ENCODE assay signal across 10 cellular contexts in the genomic region with DNA sequence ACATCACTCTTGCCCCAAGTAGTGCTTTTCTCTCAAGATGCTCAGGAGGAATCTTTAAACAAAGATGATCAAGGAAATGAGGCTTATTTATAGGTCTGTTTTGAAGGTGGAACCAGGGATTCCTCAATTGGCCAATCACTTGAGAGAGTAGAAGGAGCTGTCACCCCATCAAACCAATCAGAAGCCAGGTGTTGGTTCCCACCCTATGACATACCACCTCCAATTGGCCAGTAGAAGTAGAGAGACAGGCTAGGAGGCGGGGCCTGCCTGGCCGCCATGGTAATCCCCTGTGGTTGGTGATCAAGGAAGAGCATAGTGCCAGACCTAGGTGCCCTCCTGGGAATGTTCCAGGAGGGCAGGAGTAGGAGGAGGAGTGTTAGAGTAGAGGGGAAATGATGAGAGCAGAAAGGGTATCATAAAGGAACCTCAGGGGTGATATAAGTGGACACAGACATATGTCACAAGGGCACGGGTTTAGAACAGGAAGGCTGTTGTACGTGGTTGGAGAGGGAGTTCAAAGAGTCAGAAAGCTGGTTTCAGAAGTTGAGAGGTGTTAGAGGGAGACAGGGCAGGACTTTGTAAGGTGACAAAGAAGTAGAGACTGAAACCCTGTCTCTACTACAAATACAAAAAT. TPM values are rescaled to one million over a fixed set of nuclear protein-coding genes. Genes with fewer than 3 reads are reported as not detected.
A peak's percentile ranks its signal among the peaks of the same experiment; 100 is the strongest.
DNase-seq lines count a peak whose midpoint lies in the region; ATAC-seq and TF ChIP-seq lines count a peak whose summit lies in the region.
"Had no signal": no experiment of that assay in that cellular context is flagged by ENCODE, and none has a peak within 500 bp of the region (broad histone marks: within the 10 kb centered on the region; RNA-seq: fewer than 3 reads in every experiment).

No MANE protein-coding gene starts in this region.

- no peak for ATAC-seq in left cardiac atrium

- no peak for TF ChIP-seq CTCF in fibroblast of mammary gland (conservative IDR thresholded peaks at IDR 0.05; ENCODE audit: control insufficient read depth, insufficient read depth, low read depth, low read length)
- TF ChIP-seq CTCF in dorsolateral prefrontal cortex (IDR thresholded peaks at IDR 0.05 in 54 of 56, conservative IDR thresholded peaks at IDR 0.05 in 2 of 56; ENCODE audit: low read depth in 1 of 56, partially characterized antibody in 56 of 56): no peak
- no peak for TF ChIP-seq CTCF in neural progenitor cell (IDR thresholded peaks at IDR 0.05)

- H3K27me3 ChIP-seq in dorsolateral prefrontal cortex (peaks cover 0 to 11% (median 0%) of the 10 kb centered on the region in 45 donors), neural progenitor cell (peaks cover 15% of the 10 kb centered on the region)
- H3K27me3 ChIP-seq: ovary had no signal

- H2AFZ ChIP-seq in neural progenitor cell (replicated peaks): no peak overlapping the region

- intact Hi-C loops in left cardiac atrium (cut with DNase I) (no loop called here), dorsolateral prefrontal cortex (cut with DNase I) (loop anchor here in 1 of 2 donors (10.0 kb wide), 1 partner anchor 82 kb away; a partner anchor contains a TSS)

- no peaks in the 10 kb centered on the region for H3K36me3 Mint-ChIP-seq in neural progenitor cell

- DNase-seq in EH (ENCODE audit: low read depth) (peak; percentile 32), GM19238 (ENCODE audit: insufficient read length, low spot score) (peak; percentile 55), M059J (ENCODE audit: low read depth) (peak; percentile 35), fibroblast of mammary gland (ENCODE audit: low read depth) (peak; percentile 27), left cardiac atrium (no peak), GM03348 (ENCODE audit: low spot score) (no peak), dorsolateral prefrontal cortex (no peak), neural progenitor cell (ENCODE audit: low spot score) (no peak)
- DNase-seq: ovary had no signal

- no peak overlapping the region for H3K4me2 ChIP-seq in neural progenitor cell

- H3K27ac Mint-ChIP-seq in neural progenitor cell: no peak overlapping the region

- H3K9ac ChIP-seq in neural progenitor cell: no peak overlapping the region

- no peak overlapping the region for H3K4me3 Mint-ChIP-seq in neural progenitor cell

- no peaks in the 10 kb centered on the region for H3K4me1 ChIP-seq in neural progenitor cell

- H3K27ac ChIP-seq in dorsolateral prefrontal cortex: no peak overlapping the region
- no peak overlapping the region for H3K27ac ChIP-seq in neural progenitor cell
- H3K27ac ChIP-seq: ovary, thoracic aorta had no signal

- H3F3A ChIP-seq in neural progenitor cell (ENCODE audit: low read depth): no peaks in the 10 kb centered on the region

- H3K27me3 Mint-ChIP-seq in neural progenitor cell (ENCODE audit: insufficient read depth, low read depth): peaks cover 9% of the 10 kb centered on the region

- no peaks in the 10 kb centered on the region for H3K79me2 ChIP-seq in neural progenitor cell (ENCODE audit: low read depth)

- no peaks in the 10 kb centered on the region for H3K36me3 ChIP-seq in neural progenitor cell
- H3K36me3 ChIP-seq: ovary, thoracic aorta had no signal

- H3K4me3 ChIP-seq in fibroblast of mammary gland (ENCODE audit: control insufficient read depth, low read depth, low read length) (no peak overlapping the region), dorsolateral prefrontal cortex (no peak overlapping the region), neural progenitor cell (no peak overlapping the region)
- H3K4me3 ChIP-seq: ovary, thoracic aorta had no signal

- H4K20me1 ChIP-seq in neural progenitor cell (ENCODE audit: low read depth): no peaks in the 10 kb centered on the region

- no peaks in the 10 kb centered on the region for H3K9me3 Mint-ChIP-seq in neural progenitor cell

- no peaks in the 10 kb centered on the region for H3K4me1 Mint-ChIP-seq in neural progenitor cell

- H3K9me3 ChIP-seq in neural progenitor cell (ENCODE audit: low read depth): no peaks in the 10 kb centered on the region
- H3K9me3 ChIP-seq: ovary, thoracic aorta had no signal

RNA-seq across cellular contexts. Expression of a gene that starts 10.5 kb away (rescaled TPM):
- total RNA-seq in M059J (2014; rRNA removed; shearing (Covaris generic)): not detected in 2 replicates
- total RNA-seq in left cardiac atrium: not detected
- 1 to 10 TPM in 1 of 120 experiments, under 1 TPM in 1, not detected in 118; 0.97 to 1.4 TPM for total RNA-seq in dorsolateral prefrontal cortex
- 0.34 TPM in 1 of 2 replicates, not detected in the other for total RNA-seq in neural progenitor cell (ENCODE audit: low replicate concordance)
- total RNA-seq: ovary, thoracic aorta had no signal

RNA-seq across cellular contexts. Expression of a gene that starts 16.1 kb away (rescaled TPM):
- total RNA-seq in M059J (2014; rRNA removed; shearing (Covaris generic)): 9.1 and 10.1 TPM in 2 replicates
- 1 to 10 TPM; 3.8 to 4.2 TPM for total RNA-seq in left cardiac atrium
- 10 to 100 TPM in 96 of 120 experiments, 1 to 10 TPM in 24; 5.1 to 22.1 (median 13.4) TPM for total RNA-seq in dorsolateral prefrontal cortex
- 12.4 and 27.8 TPM in 2 replicates for total RNA-seq in neural progenitor cell (ENCODE audit: low replicate concordance)

RNA-seq across cellular contexts. Expression of a gene that starts 32.4 kb away (rescaled TPM):
- 97.1 and 128 TPM in 2 replicates for total RNA-seq in M059J (2014; rRNA removed; shearing (Covaris generic))
- total RNA-seq in left cardiac atrium: 10 to 100 TPM; 51.3 to 54.2 TPM
- 10 to 100 TPM; 36.6 to 66.9 (median 49.4) TPM for total RNA-seq in dorsolateral prefrontal cortex
- total RNA-seq in neural progenitor cell (ENCODE audit: low replicate concordance): 20.1 and 53.7 TPM in 2 replicates

RNA-seq across cellular contexts. Expression of a gene that starts 33.0 kb away (rescaled TPM):
- not detected in 2 replicates for total RNA-seq in M059J (2014; rRNA removed; shearing (Covaris generic))
- total RNA-seq in left cardiac atrium (not detected), dorsolateral prefrontal cortex (1 to 10 TPM in 69 of 120 experiments, under 1 TPM in 45, not detected in 6; 0.11 to 4.8 (median 1.2) TPM), neural progenitor cell (ENCODE audit: low replicate concordance) (0.12 TPM in 1 of 2 replicates, not detected in the other)
- total RNA-seq: ovary had no signal

RNA-seq across cellular contexts. Expression of a gene that starts 45.1 kb away (rescaled TPM):
- total RNA-seq in M059J (2014; rRNA removed; shearing (Covaris generic)): 0.54 TPM in 1 of 2 replicates, not detected in the other
- under 1 TPM; 0.29 to 0.88 TPM for total RNA-seq in left cardiac atrium
- 1 to 10 TPM in 12 of 120 experiments, under 1 TPM in 10, not detected in 98; 0.29 to 1.8 (median 1.1) TPM for total RNA-seq in dorsolateral prefrontal cortex
- 0.71 TPM in 1 of 2 replicates, not detected in the other for total RNA-seq in neural progenitor cell (ENCODE audit: low replicate concordance)
- total RNA-seq: thoracic aorta had no signal

Comparison
In these comparisons a context has a peak if more than half of its experiments do, and no peak if none do; other contexts are left out.
1. DNase-seq: peak in EH (single experiment), GM19238 (single experiment), M059J (single experiment) and fibroblast of mammary gland (single experiment); none in left cardiac atrium (single experiment), GM03348 (single experiment), dorsolateral prefrontal cortex (0 of 10) and neural progenitor cell (single experiment).